In the genomic region with DNA sequence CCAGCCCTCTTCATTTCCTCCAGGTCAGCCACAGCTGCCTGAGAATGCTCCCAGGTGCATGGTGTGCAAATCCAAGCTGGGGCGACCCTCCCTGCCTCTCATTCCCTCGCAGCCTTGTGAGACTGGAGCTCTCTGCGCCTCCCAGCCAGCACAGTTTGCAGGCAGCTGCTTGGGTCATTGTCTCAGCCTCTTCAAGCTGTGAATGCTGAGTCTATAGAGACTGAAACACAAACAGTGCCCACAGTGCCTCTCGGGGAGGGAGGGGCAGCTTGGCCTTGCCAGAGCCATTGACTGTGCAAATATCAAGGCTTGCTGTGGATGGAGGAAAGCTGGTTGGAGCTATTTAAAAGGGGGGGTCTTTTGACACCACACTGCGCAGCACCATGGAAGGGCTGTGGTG, we compare ENCODE assay signal across 9 cellular contexts. TPM values are rescaled to one million over a fixed set of nuclear protein-coding genes. Genes with fewer than 3 reads are reported as not detected.
DNase-seq lines count a peak whose midpoint lies in the region; ATAC-seq, FAIRE-seq and TF ChIP-seq lines count a peak whose summit lies in the region.
"Had no signal": no experiment of that assay in that cellular context is flagged by ENCODE, and none has a peak within 500 bp of the region (broad histone marks: within the 10 kb centered on the region; RNA-seq: fewer than 3 reads in every experiment).

No MANE protein-coding gene starts in this region.

- no peaks in the 10 kb centered on the region for H3K79me2 ChIP-seq in HepG2 (ENCODE audit: insufficient read depth, low read length)

- DNase-seq in NCI-H1930 (lab: John Stamatoyannopoulos, UW) (peak; percentile 59 to 70), anterior cingulate cortex (lab: John Stamatoyannopoulos, UW) (peak in 50 of 58 donors; percentile 15 to 83 (median 58)), HepG2 (ENCODE audit: low spot score) (peak; percentile 47), thoracic aorta (ENCODE audit: low spot score) (no peak), amniotic stem cell (lab: John Stamatoyannopoulos, UW) (no peak), T-helper 1 cell (no peak), HCEC 1CT (no peak)

- peak; percentile 60 for FAIRE-seq in HepG2 (lab: Jason Lieb, UNC)

- ATAC-seq in HepG2 (peak; percentile 42), thoracic aorta (ENCODE audit: insufficient number of reproducible peaks, low FRiP score, low read depth) (no peak), GM21619 (IDR thresholded peaks at IDR 0.05; ENCODE audit: unreplicated experiment) (no peak)

- no peak overlapping the region for H3K9ac ChIP-seq in HepG2 (ENCODE audit: insufficient read depth, low read depth, low read length)
- H3K9ac ChIP-seq: KMS-11 had no signal

- H3K27ac ChIP-seq in HepG2 (ENCODE audit: extremely low read length, insufficient read depth, low read length) = no peak overlapping the region
- peak overlapping the region; percentile 42 to 72 for H3K27ac ChIP-seq in thoracic aorta
- H3K27ac ChIP-seq: KMS-11 had no signal

- CTCF ChIA-PET in HepG2 (lab: Yijun Ruan, JAX; ENCODE audit: low intra/inter-chr PET ratio, low total read pairs) = no interaction called here

- no peak for TF ChIP-seq CTCF in HepG2 (CRISPR knock-in tag; IDR thresholded peaks at IDR 0.05)
- no peak for TF ChIP-seq CTCF in thoracic aorta (IDR thresholded peaks at IDR 0.05)

- POLR2A ChIA-PET in HepG2 (lab: Yijun Ruan, JAX) = interaction anchor here (0.6 to 0.8 kb wide), 3 partner anchors 11 to 26 kb away, joined by 3 read pairs; no protein-coding TSS in a partner anchor

- H3K9me3 ChIP-seq in HepG2 (ENCODE audit: low read length) (no peaks in the 10 kb centered on the region), thoracic aorta (no peaks in the 10 kb centered on the region)

- in situ Hi-C loops in HepG2 (cut with HindIII; ENCODE audit: extremely low pct_ligation_motif_present, low pct_unique_long_range_greater_than_20kb) = no loop called here

- peak overlapping the region; percentile 18 for H3K4me2 ChIP-seq in HepG2 (ENCODE audit: low read depth, low read length)
- H3K4me2 ChIP-seq: KMS-11 had no signal

- intact Hi-C loops in HepG2 (cut with micrococcal nuclease; ENCODE audit: unreplicated experiment) = no loop called here

- no peak overlapping the region for H2AFZ ChIP-seq in HepG2 (ENCODE audit: low read length)

- TF ChIP-seq POLR2A in HepG2 (IDR thresholded peaks at IDR 0.05; ENCODE audit: insufficient read depth in 1 of 2, low read depth in 2 of 2, low read length in 2 of 2) = no peak

- H3K4me1 ChIP-seq in HepG2 (ENCODE audit: insufficient read depth, low read length) = peaks cover 54% of the 10 kb centered on the region
- peaks cover 47 to 89% of the 10 kb centered on the region in 2 donors for H3K4me1 ChIP-seq in thoracic aorta (ENCODE audit: control insufficient read depth in 1 of 2, low read depth in 2 of 2)

- H3K36me3 ChIP-seq in HepG2 (replicated peaks in 1 of 2; ENCODE audit: control insufficient read depth in 1 of 2, insufficient read depth in 2 of 2, low read length in 2 of 2) (no peaks in the 10 kb centered on the region; a peak in 1 of 5 replicates), thoracic aorta (peaks cover 2% of the 10 kb centered on the region)

- H3K4me3 ChIP-seq in HepG2 (replicated peaks in 1 of 3; ENCODE audit: insufficient read depth in 1 of 3, low read depth in 2 of 3, low read length in 3 of 3) (no peak overlapping the region), thoracic aorta (no peak overlapping the region)

- no TSS peak for BruUV-seq in HepG2 (replicated peaks; lab: Mats Ljungman, UMichigan)

- no peaks in the 10 kb centered on the region for H4K20me1 ChIP-seq in HepG2 (ENCODE audit: insufficient read depth, low read length)

- 48% methylated on average over 5 of the region's 5 CpGs for WGBS in HepG2 (ENCODE audit: low lambda C conversion rate)

- H3K27me3 ChIP-seq in HepG2 (ENCODE audit: control insufficient read depth in 1 of 2, insufficient read depth in 2 of 2, low read length in 2 of 2) = peaks cover 0 to 4% of the 10 kb centered on the region in 2 experiments; a peak in 1 of 5 replicates
- H3K27me3 ChIP-seq in thoracic aorta (replicated peaks; ENCODE audit: insufficient read depth) = no peaks in the 10 kb centered on the region

- TF ChIP-seq EP300 in HepG2 (IDR thresholded peaks at IDR 0.05; ENCODE audit: low read depth in 2 of 2, low read length in 2 of 2) (no peak), HepG2 (CRISPR knock-in tag; IDR thresholded peaks at IDR 0.05; ENCODE audit: borderline replicate concordance) (no peak)

- no peak for TF ChIP-seq RAD21 in HepG2 (CRISPR knock-in tag; IDR thresholded peaks at IDR 0.05)

TF ChIP-seq in HepG2, 621 proteins besides CTCF, POLR2A, EP300 and RAD21 (continues in another document):
- TF ChIP-seq, protein P1, sequence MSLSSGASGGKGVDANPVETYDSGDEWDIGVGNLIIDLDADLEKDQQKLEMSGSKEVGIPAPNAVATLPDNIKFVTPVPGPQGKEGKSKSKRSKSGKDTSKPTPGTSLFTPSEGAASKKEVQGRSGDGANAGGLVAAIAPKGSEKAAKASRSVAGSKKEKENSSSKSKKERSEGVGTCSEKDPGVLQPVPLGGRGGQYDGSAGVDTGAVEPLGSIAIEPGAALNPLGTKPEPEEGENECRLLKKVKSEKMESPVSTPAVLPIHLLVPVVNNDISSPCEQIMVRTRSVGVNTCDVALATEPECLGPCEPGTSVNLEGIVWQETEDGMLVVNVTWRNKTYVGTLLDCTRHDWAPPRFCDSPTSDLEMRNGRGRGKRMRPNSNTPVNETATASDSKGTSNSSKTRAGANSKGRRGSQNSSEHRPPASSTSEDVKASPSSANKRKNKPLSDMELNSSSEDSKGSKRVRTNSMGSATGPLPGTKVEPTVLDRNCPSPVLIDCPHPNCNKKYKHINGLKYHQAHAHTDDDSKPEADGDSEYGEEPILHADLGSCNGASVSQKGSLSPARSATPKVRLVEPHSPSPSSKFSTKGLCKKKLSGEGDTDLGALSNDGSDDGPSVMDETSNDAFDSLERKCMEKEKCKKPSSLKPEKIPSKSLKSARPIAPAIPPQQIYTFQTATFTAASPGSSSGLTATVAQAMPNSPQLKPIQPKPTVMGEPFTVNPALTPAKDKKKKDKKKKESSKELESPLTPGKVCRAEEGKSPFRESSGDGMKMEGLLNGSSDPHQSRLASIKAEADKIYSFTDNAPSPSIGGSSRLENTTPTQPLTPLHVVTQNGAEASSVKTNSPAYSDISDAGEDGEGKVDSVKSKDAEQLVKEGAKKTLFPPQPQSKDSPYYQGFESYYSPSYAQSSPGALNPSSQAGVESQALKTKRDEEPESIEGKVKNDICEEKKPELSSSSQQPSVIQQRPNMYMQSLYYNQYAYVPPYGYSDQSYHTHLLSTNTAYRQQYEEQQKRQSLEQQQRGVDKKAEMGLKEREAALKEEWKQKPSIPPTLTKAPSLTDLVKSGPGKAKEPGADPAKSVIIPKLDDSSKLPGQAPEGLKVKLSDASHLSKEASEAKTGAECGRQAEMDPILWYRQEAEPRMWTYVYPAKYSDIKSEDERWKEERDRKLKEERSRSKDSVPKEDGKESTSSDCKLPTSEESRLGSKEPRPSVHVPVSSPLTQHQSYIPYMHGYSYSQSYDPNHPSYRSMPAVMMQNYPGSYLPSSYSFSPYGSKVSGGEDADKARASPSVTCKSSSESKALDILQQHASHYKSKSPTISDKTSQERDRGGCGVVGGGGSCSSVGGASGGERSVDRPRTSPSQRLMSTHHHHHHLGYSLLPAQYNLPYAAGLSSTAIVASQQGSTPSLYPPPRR (CRISPR knock-in tag; IDR thresholded peaks at IDR 0.05; ENCODE audit: borderline replicate concordance) = peak; percentile 44; the same call in 1 of the 2 replicates
- TF ChIP-seq MIXL1 (CRISPR knock-in tag; IDR thresholded peaks at IDR 0.05) = no peak
- TF ChIP-seq SOX13 (IDR thresholded peaks at IDR 0.05) = no peak
- peak in 1 of 2 experiments; percentile 48; a peak in 1 of 4 replicates for TF ChIP-seq SOX13 (CRISPR knock-in tag; conservative IDR thresholded peaks at IDR 0.05 in 1 of 2, IDR thresholded peaks at IDR 0.05 in 1 of 2)
- no peak for TF ChIP-seq RFXANK (CRISPR knock-in tag; IDR thresholded peaks at IDR 0.05)
- TF ChIP-seq MTF2 (CRISPR knock-in tag; IDR thresholded peaks at IDR 0.05; ENCODE audit: borderline replicate concordance) = no peak
- no peak for TF ChIP-seq ZNF552 (CRISPR knock-in tag; IDR thresholded peaks at IDR 0.05; ENCODE audit: borderline replicate concordance)
- TF ChIP-seq FLYWCH1 (CRISPR knock-in tag; IDR thresholded peaks at IDR 0.05) = no peak

RNA-seq across cellular contexts. Expression of a gene that starts 10.6 kb away (rescaled TPM):
- total RNA-seq in HepG2 (2016; rRNA removed; fragmentation: Illumina TruSeq; extraction: Trizol) (0.24 and 1.1 TPM in 2 replicates), thoracic aorta (10 to 100 TPM; 30.2 to 62.2 TPM)
- total RNA-seq in HepG2 (2016; cell fraction: cytosol; rRNA removed; fragmentation: Illumina TruSeq; extraction: Trizol; ENCODE audit: low read depth) = under 0.01 and 0.18 TPM in 2 replicates
- total RNA-seq in HepG2 (2016; cell fraction: insoluble cytoplasmic fraction; rRNA removed; fragmentation: Illumina TruSeq; extraction: Trizol) = 0.22 and 0.71 TPM in 2 replicates
- 0.28 and 0.49 TPM in 2 replicates for total RNA-seq in HepG2 (2016; cell fraction: membrane; rRNA removed; fragmentation: Illumina TruSeq; extraction: Trizol)
- total RNA-seq in HepG2 (2016; cell fraction: nucleus; rRNA removed; fragmentation: Illumina TruSeq; extraction: Trizol) = 1.5 and 1.9 TPM in 2 replicates
- 2.1 TPM in 2 replicates for polyA plus RNA-seq in HepG2 (2011; rRNA removed)
- polyA plus RNA-seq in HepG2 (2011; cell fraction: cytosol; rRNA removed) = 0.59 and 1.1 TPM in 2 replicates
- 8.7 and 12.0 TPM in 2 replicates for polyA plus RNA-seq in HepG2 (2011; cell fraction: nucleus; rRNA removed)
- polyA plus RNA-seq in HepG2 (2012) = 1.0 and 1.7 TPM in 2 replicates
- polyA plus RNA-seq in HepG2 (2016; cell fraction: cytosol; fragmentation: Illumina TruSeq; extraction: Trizol; ENCODE audit: low read depth) = 0.03 and 0.07 TPM in 2 replicates
- polyA plus RNA-seq in HepG2 (2016; cell fraction: insoluble cytoplasmic fraction; fragmentation: Illumina TruSeq; extraction: Trizol; ENCODE audit: low read depth) = 0.33 and 0.36 TPM in 2 replicates
- polyA plus RNA-seq in HepG2 (2016; cell fraction: membrane; fragmentation: Illumina TruSeq; extraction: Trizol; ENCODE audit: low read depth) = 0.17 and 0.33 TPM in 2 replicates
- 3.2 and 3.4 TPM in 2 replicates for polyA plus RNA-seq in HepG2 (2016; cell fraction: nucleus; fragmentation: Illumina TruSeq; extraction: Trizol; ENCODE audit: insufficient read depth, low read depth)
- 6.7 and 14.5 TPM in 2 replicates for polyA minus RNA-seq in HepG2 (2011; rRNA and poly(A)+ RNA removed; ENCODE audit: low replicate concordance)
- polyA minus RNA-seq in HepG2 (2011; cell fraction: cytosol; rRNA and poly(A)+ RNA removed) = 1.8 and 3.3 TPM in 2 replicates
- 7.1 and 8.1 TPM in 2 replicates for polyA minus RNA-seq in HepG2 (2011; cell fraction: nucleus; rRNA and poly(A)+ RNA removed)

Comparison
In these comparisons a context has a peak if more than half of its experiments do, and no peak if none do; other contexts are left out.
1. DNase-seq: peak in NCI-H1930 (2 of 2), anterior cingulate cortex (50 of 58) and HepG2 (single experiment); none in thoracic aorta (single experiment), amniotic stem cell (single experiment), T-helper 1 cell (0 of 5) and HCEC 1CT (single experiment).
2. RNA of a gene that starts 10.6 kb away (total RNA-seq): 30.2 to 62.2 TPM in thoracic aorta; under 0.01 to 1.9 TPM in HepG2; every median in the first group is over 10 times any median in the second.